ENCODE assay signal across 10 cellular contexts in genomic region chr7:143002106-143002505, GRCh38.
DNase-seq lines count a peak whose midpoint lies in the region; ATAC-seq and TF ChIP-seq lines count a peak whose summit lies in the region.
"Had no signal": no experiment of that assay in that cellular context is flagged by ENCODE, and none has a peak within 500 bp of the region (broad histone marks: within the 10 kb centered on the region; RNA-seq: fewer than 3 reads in every experiment).

No MANE protein-coding gene starts in this region.

- in situ Hi-C loops in GM13976 (cut with MboI; ENCODE audit: low sequenced_read_pairs, unreplicated experiment) = loop anchor here (10.0 to 25.0 kb wide), 2 partner anchors 127 to 365 kb away; no protein-coding TSS in a partner anchor

- TF ChIP-seq CTCF in AG09309 (IDR thresholded peaks at IDR 0.05; ENCODE audit: control insufficient read depth, insufficient read depth, low read depth, low read length, missing control alignments) (peak; percentile 36), RWPE1 (conservative IDR thresholded peaks at IDR 0.05; ENCODE audit: low read depth) (peak; percentile 36; the same call in 1 of the 2 replicates), fibroblast of pulmonary artery (IDR thresholded peaks at IDR 0.05; ENCODE audit: low read length, missing control alignments) (peak; percentile 44), GM13976 (IDR thresholded peaks at IDR 0.05; ENCODE audit: borderline replicate concordance, control extremely low read depth, extremely low read depth, insufficient read depth, missing control alignments) (no peak)

- H3K4me3 ChIP-seq in AG09309 (ENCODE audit: control insufficient read depth, low read depth, low read length) (no peak overlapping the region), fibroblast of pulmonary artery (replicated peaks; ENCODE audit: low read depth, low read length) (no peak overlapping the region)
- H3K4me3 ChIP-seq: skin epidermis had no signal

- peak; percentile 41 for ATAC-seq in GM18867 (IDR thresholded peaks at IDR 0.05; ENCODE audit: unreplicated experiment)
- no peak for ATAC-seq in HG02763 (IDR thresholded peaks at IDR 0.05; ENCODE audit: unreplicated experiment)
- no peak for ATAC-seq in GM19395 (IDR thresholded peaks at IDR 0.05; ENCODE audit: unreplicated experiment)

- DNase-seq in AG09309 (ENCODE audit: low read depth) (no peak), RWPE1 (ENCODE audit: low spot score) (peak; percentile 16), fibroblast of pulmonary artery (ENCODE audit: low read depth) (peak; percentile 48), GM13976 (ENCODE audit: low spot score) (no peak)
- no peak for DNase-seq in activated CD4-positive, CD25-positive, alpha-beta regulatory T cell treated with anti-CD3 and anti-CD28 coated beads, Interleukin-2, amount 50 U/mL, for 72 hours
- DNase-seq: activated naive CD8-positive, alpha-beta T cell treated with anti-CD3 and anti-CD28 coated beads, Interleukin-2, amount 10 ng/mL, durations not matched to agents 7 days and 5 days had no signal

- H3K27ac ChIP-seq in RWPE1 = no peak overlapping the region
- H3K27ac ChIP-seq: skin epidermis had no signal

- POLR2A ChIA-PET in RWPE1 (lab: Yijun Ruan, JAX; ENCODE audit: low non-redundant PET) = no interaction called here

- CTCF ChIA-PET in RWPE1 (lab: Yijun Ruan, JAX) = interaction anchor here (0.7 to 5.4 kb wide), 4 partner anchors 121 to 353 kb away, joined by 3 to 21 read pairs (median 4); partner anchors contain the start of gene EPHB6

Comparison
In these comparisons a context has a peak if more than half of its experiments do, and no peak if none do; other contexts are left out.
1. DNase-seq: peak in RWPE1 (single experiment) and fibroblast of pulmonary artery (single experiment); none in AG09309 (single experiment), activated CD4-positive, CD25-positive, alpha-beta regulatory T cell treated with anti-CD3 and anti-CD28 coated beads, Interleukin-2, amount 50 U/mL, for 72 hours (single experiment) and GM13976 (single experiment).